Comparison of ENCODE assay signal across 17 cellular contexts in the genomic region with DNA sequence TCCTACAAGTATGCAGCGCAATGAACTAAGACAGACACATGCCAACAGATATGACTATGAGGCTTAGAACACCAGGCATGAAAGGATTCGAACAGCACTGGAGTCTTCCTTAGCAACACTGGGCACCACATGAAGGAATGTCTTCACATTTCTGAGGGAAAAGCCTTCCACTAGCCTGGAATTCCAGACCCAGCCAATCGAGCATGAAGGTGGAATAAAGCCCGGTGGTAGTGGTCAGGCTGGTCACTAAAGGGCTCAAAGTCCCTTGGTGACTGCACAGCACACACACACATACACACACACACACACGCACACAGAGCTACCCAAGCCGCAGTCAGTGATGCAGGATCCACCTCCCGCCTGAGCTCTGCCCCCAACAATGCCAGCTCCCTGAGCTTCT. TPM values are rescaled to one million over a fixed set of nuclear protein-coding genes. Genes with fewer than 3 reads are reported as not detected.
DNase-seq lines count a peak whose midpoint lies in the region; ATAC-seq and TF ChIP-seq lines count a peak whose summit lies in the region.
"Had no signal": no experiment of that assay in that cellular context is flagged by ENCODE, and none has a peak within 500 bp of the region (broad histone marks: within the 10 kb centered on the region; RNA-seq: fewer than 3 reads in every experiment).

No MANE protein-coding gene starts in this region.

- H2BK12ac ChIP-seq in H9 (ENCODE audit: insufficient read length, low read depth, low read length) = no peak overlapping the region

- H2AK5ac ChIP-seq in H9 (ENCODE audit: insufficient read length, low read length) = no peak overlapping the region

- H3K79me1 ChIP-seq in H9 (ENCODE audit: insufficient read depth, low read depth, low read length, poor library complexity, severe bottlenecking) = no peaks in the 10 kb centered on the region

- no peak overlapping the region for H4K8ac ChIP-seq in H9 (replicated peaks; ENCODE audit: insufficient read length, low read depth, low read length)

- no peak overlapping the region for H3T11ph ChIP-seq in H9 (ENCODE audit: low read length)

- no peak overlapping the region for H2AFZ ChIP-seq in H9 (ENCODE audit: low read length)
- no peak overlapping the region for H2AFZ ChIP-seq in osteoblast (ENCODE audit: low read length)
- H2AFZ ChIP-seq: PC-9 had no signal

- H3K9ac ChIP-seq in H9 (ENCODE audit: extremely low read depth, insufficient read length, low read length) = no peak overlapping the region
- H3K9ac ChIP-seq in adipocyte (ENCODE audit: low read length) = no peak overlapping the region

- H3K23me2 ChIP-seq in H9 (ENCODE audit: insufficient read length, low read depth, low read length, poor library complexity, severe bottlenecking) = no peaks in the 10 kb centered on the region

- no peak overlapping the region for H3K18ac ChIP-seq in H9 (ENCODE audit: insufficient read length, low read depth, low read length)

- no peaks in the 10 kb centered on the region for H3K9me3 Mint-ChIP-seq in H9
- H3K9me3 Mint-ChIP-seq: activated B cell treated with CpG ODN at 0.5 μM for 24 hours; activated T-helper 17 cell treated with anti-CD3 and anti-CD28 coated beads, Interleukin-2, amount 50 U/mL, for 72 hours; naive B cell had no signal

- H3K27ac ChIP-seq in H9 (ENCODE audit: insufficient read length, low read depth, low read length) = no peak overlapping the region
- H3K27ac ChIP-seq in osteoblast (ENCODE audit: low read depth, low read length) = peak overlapping the region; percentile 23
- H3K27ac ChIP-seq: PC-9 had no signal

- H2BK120ac ChIP-seq in H9 (ENCODE audit: low read depth, low read length, poor library complexity, severe bottlenecking) = no peak overlapping the region

- H3K27ac Mint-ChIP-seq in H9 = peak overlapping the region in 2 of 3 experiments; percentile 61 to 77; a peak in 2 of 7 replicates
- H3K27ac Mint-ChIP-seq: activated B cell treated with CpG ODN at 0.5 μM for 24 hours; activated T-helper 17 cell treated with anti-CD3 and anti-CD28 coated beads, Interleukin-2, amount 50 U/mL, for 72 hours had no signal

- TF ChIP-seq CTCF in H9 (conservative IDR thresholded peaks at IDR 0.05) (no peak), osteoblast (IDR thresholded peaks at IDR 0.05; ENCODE audit: extremely low read depth, low read depth, low read length) (no peak), GM20000 (IDR thresholded peaks at IDR 0.05; ENCODE audit: extremely low read depth, missing control alignments) (no peak)

- H3K9me3 ChIP-seq in H9 (ENCODE audit: control insufficient read depth, low read depth, low read length) (no peaks in the 10 kb centered on the region), adipocyte (ENCODE audit: control insufficient read depth, low read length) (no peaks in the 10 kb centered on the region), osteoblast (ENCODE audit: low read depth, low read length) (no peaks in the 10 kb centered on the region)

- H3K4me3 ChIP-seq in adipocyte (ENCODE audit: low read length) = no peak overlapping the region
- no peak overlapping the region for H3K4me3 ChIP-seq in osteoblast (ENCODE audit: insufficient read depth, low read length)
- H3K4me3 ChIP-seq: PC-9 had no signal

- DNase-seq in H9 (no peak), adipocyte (ENCODE audit: low read depth) (peak; percentile 44), iris pigment epithelial cell (ENCODE audit: low read depth) (peak; percentile 42), osteoblast (ENCODE audit: insufficient read length, low spot score, missing footprints) (no peak), GM20000 (ENCODE audit: low spot score) (no peak), COLO668 (lab: John Stamatoyannopoulos, UW; ENCODE audit: unreplicated experiment) (no peak), SKM-1 treated with dmso at 0.1 percent for 144 hours (lab: John Stamatoyannopoulos, UW; ENCODE audit: unreplicated experiment) (no peak)
- DNase-seq: activated B cell treated with CpG ODN at 0.5 μM for 24 hours, amniotic stem cell, glutamatergic neuron, MM.1S, naive B cell, NCI-H2081 treated with DMSO at 0.1 percent for 48 hours, NCI-H69, PC-9 had no signal

- H3K36me3 Mint-ChIP-seq in H9 (ENCODE audit: insufficient read depth in 1 of 3, low read depth in 3 of 3) = no peaks in the 10 kb centered on the region; a peak in 2 of 7 replicates
- H3K36me3 Mint-ChIP-seq: naive B cell had no signal

- H3K4me2 ChIP-seq in H9 (ENCODE audit: insufficient read depth, insufficient read length, low read length) (no peak overlapping the region), osteoblast (ENCODE audit: insufficient read depth, low read length) (no peak overlapping the region)
- H3K4me2 ChIP-seq: PC-9 had no signal

- H3K27me3 ChIP-seq in H9 (ENCODE audit: insufficient read depth, low read length) (no peaks in the 10 kb centered on the region), adipocyte (replicated peaks; ENCODE audit: control insufficient read depth, insufficient read depth, low read length) (no peaks in the 10 kb centered on the region), osteoblast (ENCODE audit: insufficient read depth, low read length) (no peaks in the 10 kb centered on the region)

- H3K56ac ChIP-seq in H9 (ENCODE audit: insufficient read length, low read depth, low read length) = no peak overlapping the region

- no peaks in the 10 kb centered on the region for H4K20me1 ChIP-seq in H9 (ENCODE audit: control insufficient read depth, insufficient read depth, insufficient read length)
- peaks cover 72% of the 10 kb centered on the region for H4K20me1 ChIP-seq in osteoblast (ENCODE audit: insufficient read depth, low read length)

- H2BK5ac ChIP-seq in H9 (ENCODE audit: insufficient read length, low read length) = no peak overlapping the region

- no peak overlapping the region for H3K23ac ChIP-seq in H9 (ENCODE audit: insufficient read length, low read depth, low read length)

- H3K27me3 Mint-ChIP-seq in H9 (ENCODE audit: low read depth) = no peaks in the 10 kb centered on the region
- H3K27me3 Mint-ChIP-seq: activated B cell treated with CpG ODN at 0.5 μM for 24 hours; activated T-helper 17 cell treated with anti-CD3 and anti-CD28 coated beads, Interleukin-2, amount 50 U/mL, for 72 hours; naive B cell had no signal

- H3K4me1 Mint-ChIP-seq in H9 = peaks cover 8% of the 10 kb centered on the region in 2 experiments
- H3K4me1 Mint-ChIP-seq: activated B cell treated with CpG ODN at 0.5 μM for 24 hours, naive B cell had no signal

- WGBS in H9 (ENCODE audit: extremely low coverage, insufficient read length, low lambda C conversion rate) = no CpG with 5 or more reads among the region's 7 CpGs

- peaks cover 28% of the 10 kb centered on the region for H3K36me3 ChIP-seq in adipocyte (ENCODE audit: control insufficient read depth, insufficient read depth, low read length, severe bottlenecking)
- peaks cover 22% of the 10 kb centered on the region for H3K36me3 ChIP-seq in osteoblast (ENCODE audit: insufficient read depth, low read length)

- H3K4ac ChIP-seq in H9 (ENCODE audit: low read depth, low read length) = no peak overlapping the region

- H3K4me1 ChIP-seq in H9 (ENCODE audit: insufficient read depth, low read length) (no peaks in the 10 kb centered on the region), adipocyte (ENCODE audit: control insufficient read depth, insufficient read depth, low read length) (peaks cover 44% of the 10 kb centered on the region), osteoblast (ENCODE audit: insufficient read depth, low read length) (peaks cover 13% of the 10 kb centered on the region)

- no peak overlapping the region for H3K4me3 Mint-ChIP-seq in H9
- H3K4me3 Mint-ChIP-seq: activated B cell treated with CpG ODN at 0.5 μM for 24 hours; activated T-helper 17 cell treated with anti-CD3 and anti-CD28 coated beads, Interleukin-2, amount 50 U/mL, for 72 hours; naive B cell had no signal

- no peak overlapping the region for H4K5ac ChIP-seq in H9 (ENCODE audit: insufficient read length, low read depth, low read length)

- no peak overlapping the region for H4K91ac ChIP-seq in H9 (ENCODE audit: insufficient read length, low read depth, low read length)

- no peak for ATAC-seq in GM21529 (IDR thresholded peaks at IDR 0.05; ENCODE audit: unreplicated experiment)
- ATAC-seq: activated T-helper 17 cell treated with anti-CD3 and anti-CD28 coated beads, Interleukin-2, amount 50 U/mL, for 72 hours had no signal

- no peak overlapping the region for H2BK15ac ChIP-seq in H9 (ENCODE audit: low read depth, low read length)

- no peaks in the 10 kb centered on the region for H3K79me2 ChIP-seq in H9 (ENCODE audit: insufficient read depth, low read length)
- peaks cover 97% of the 10 kb centered on the region for H3K79me2 ChIP-seq in osteoblast (ENCODE audit: insufficient read depth, low read length)

- no peak overlapping the region for H3K14ac ChIP-seq in H9 (ENCODE audit: insufficient read depth, low read length)

- H2BK20ac ChIP-seq in H9 (ENCODE audit: low read depth, low read length, poor library complexity, severe bottlenecking) = no peak overlapping the region

RNA-seq across cellular contexts. Expression of a gene that starts 19.7 kb away (rescaled TPM):
- total RNA-seq in H9 (2021) (28.9 and 30.9 TPM in 2 replicates), osteoblast (13.8 and 17.0 TPM in 2 replicates)

RNA-seq across cellular contexts. Expression of a gene that starts 21.6 kb away (rescaled TPM):
- 6.4 and 7.1 TPM in 2 replicates for total RNA-seq in H9 (2021)
- 53.9 and 59.0 TPM in 2 replicates for total RNA-seq in osteoblast

Comparison
In these comparisons a context has a peak if more than half of its experiments do, and no peak if none do; other contexts are left out.
1. DNase-seq: peak in adipocyte (single experiment) and iris pigment epithelial cell (single experiment); none in H9 (single experiment), osteoblast (single experiment), GM20000 (single experiment), COLO668 (single experiment) and SKM-1 treated with dmso at 0.1 percent for 144 hours (single experiment).